23 cellular contexts compared by ENCODE assay signal in genomic region chr10:119350529-119351001, GRCh38.
DNase-seq lines count a peak whose midpoint lies in the region; ATAC-seq and TF ChIP-seq lines count a peak whose summit lies in the region.
"Had no signal": no experiment of that assay in that cellular context is flagged by ENCODE, and none has a peak within 500 bp of the region (broad histone marks: within the 10 kb centered on the region; RNA-seq: fewer than 3 reads in every experiment).

No MANE protein-coding gene starts in this region.

- no peak overlapping the region for H3K9ac ChIP-seq in GM23248

- no peaks in the 10 kb centered on the region for H3K27me3 Mint-ChIP-seq in activated naive CD4-positive, alpha-beta T cell treated with anti-CD3 and anti-CD28 coated beads, Interleukin-2, amount 10 ng/mL, durations not matched to agents 7 days and 5 days
- H3K27me3 Mint-ChIP-seq: activated CD4-positive, alpha-beta memory T cell treated with anti-CD3 and anti-CD28 coated beads for 36 hours; naive thymus-derived CD8-positive, alpha-beta T cell; stimulated activated memory B cell treated with anti-CD40 and anti-IgM and Interleukin-4, amounts not matched to agents 10 μg/mL and 1 μg/mL and 100 μg/mL, for 72 hours had no signal

- H3K27ac ChIP-seq in GM23248 (peak overlapping the region; percentile 23; the same call in 1 of the 2 replicates), right lobe of liver (peak overlapping the region; percentile 51 to 81 (median 71)), thyroid gland (peak overlapping the region; percentile 65 to 94 (median 85))
- H3K27ac ChIP-seq: vagina had no signal

- TF ChIP-seq CTCF in fibroblast of pulmonary artery (IDR thresholded peaks at IDR 0.05; ENCODE audit: low read length, missing control alignments) (no peak), right lobe of liver (IDR thresholded peaks at IDR 0.05) (no peak), thyroid gland (IDR thresholded peaks at IDR 0.05) (no peak)

- H3K36me3 ChIP-seq in GM23248 (ENCODE audit: low read depth) (no peaks in the 10 kb centered on the region), right lobe of liver (no peaks in the 10 kb centered on the region), thyroid gland (no peaks in the 10 kb centered on the region)
- H3K36me3 ChIP-seq: HAP-1, vagina had no signal

- no peaks in the 10 kb centered on the region for H3K4me1 Mint-ChIP-seq in activated naive CD4-positive, alpha-beta T cell treated with anti-CD3 and anti-CD28 coated beads, Interleukin-2, amount 10 ng/mL, durations not matched to agents 7 days and 5 days

- no peak overlapping the region for H3K4me3 Mint-ChIP-seq in activated naive CD4-positive, alpha-beta T cell treated with anti-CD3 and anti-CD28 coated beads, Interleukin-2, amount 10 ng/mL, durations not matched to agents 7 days and 5 days
- H3K4me3 Mint-ChIP-seq: activated CD4-positive, alpha-beta memory T cell treated with anti-CD3 and anti-CD28 coated beads for 36 hours; naive thymus-derived CD8-positive, alpha-beta T cell; stimulated activated memory B cell treated with anti-CD40 and anti-IgM and Interleukin-4, amounts not matched to agents 10 μg/mL and 1 μg/mL and 100 μg/mL, for 72 hours had no signal

- TF ChIP-seq POLR2A in right lobe of liver (IDR thresholded peaks at IDR 0.05) (no peak), thyroid gland (IDR thresholded peaks at IDR 0.05) (no peak)

- H3K79me2 ChIP-seq in GM23248 (ENCODE audit: insufficient read depth), result 0 out of 2 replicates have a peak, but pooled peaks cover 4% of the 10 kb centered on the region

- DNase-seq in GM23248 (peak; percentile 29), fibroblast of pulmonary artery (ENCODE audit: low read depth) (peak; percentile 56), right lobe of liver (no peak), thyroid gland (peak; percentile 33 to 49), NCI-H187 (lab: John Stamatoyannopoulos, UW) (no peak), SW480 (ENCODE audit: low spot score) (no peak), activated gamma-delta T cell (lab: John Stamatoyannopoulos, UW) (no peak)
- DNase-seq in activated naive CD4-positive, alpha-beta T cell treated with anti-CD3 and anti-CD28 coated beads, Interleukin-2, amount 10 ng/mL, durations not matched to agents 7 days and 5 days, result no peak
- DNase-seq: activated CD4-positive, alpha-beta memory T cell treated with anti-CD3 and anti-CD28 coated beads for 36 hours; activated T-cell treated with anti-CD3 and anti-CD28 coated beads, Interleukin-2, amount 50 U/mL, for 1 hour; Calu3; caudate nucleus; KBM-7; NCI-H1092; NCI-H2171 treated with DMSO at 0.1 percent for 48 hours; NCI-H774; stimulated activated CD4-positive, alpha-beta T cell treated with anti-CD3 and anti-CD28 coated beads, Interleukin-12 subunit alpha, Interleukin-12 subunit beta, amount 100 ng/mL, for 4 hours had no signal

- intact Hi-C loops in right lobe of liver (cut with DNase I), result no loop called here
- intact Hi-C loops in thyroid gland (cut with DNase I), result no loop called here

- H2AFZ ChIP-seq in GM23248, result no peak overlapping the region

- peaks cover 25% of the 10 kb centered on the region for H3K9me3 Mint-ChIP-seq in activated naive CD4-positive, alpha-beta T cell treated with anti-CD3 and anti-CD28 coated beads, Interleukin-2, amount 10 ng/mL, durations not matched to agents 7 days and 5 days

- in situ Hi-C loops in GM23248 (cut with MboI), result no loop called here

- H4K20me1 ChIP-seq in GM23248 (ENCODE audit: insufficient read depth), result no peaks in the 10 kb centered on the region

- no peak overlapping the region for H3K27ac Mint-ChIP-seq in activated naive CD4-positive, alpha-beta T cell treated with anti-CD3 and anti-CD28 coated beads, Interleukin-2, amount 10 ng/mL, durations not matched to agents 7 days and 5 days
- H3K27ac Mint-ChIP-seq: activated CD4-positive, alpha-beta memory T cell treated with anti-CD3 and anti-CD28 coated beads for 36 hours; stimulated activated memory B cell treated with anti-CD40 and anti-IgM and Interleukin-4, amounts not matched to agents 10 μg/mL and 1 μg/mL and 100 μg/mL, for 72 hours had no signal

- H3K36me3 Mint-ChIP-seq in activated naive CD4-positive, alpha-beta T cell treated with anti-CD3 and anti-CD28 coated beads, Interleukin-2, amount 10 ng/mL, durations not matched to agents 7 days and 5 days, result peaks cover 44% of the 10 kb centered on the region

- H3F3A ChIP-seq in GM23248 (ENCODE audit: insufficient read depth), result 0 out of 2 replicates have a peak, but pooled peaks cover 9% of the 10 kb centered on the region

- WGBS in GM23248 (ENCODE audit: low coverage in 1 of 2, low lambda C conversion rate in 2 of 2, missing lambda C conversion rate in 2 of 2), 2 experiments, result 39% methylated on average over 8 of the region's 8 CpGs
- 27% methylated on average over 7 of the region's 8 CpGs for WGBS in right lobe of liver (ENCODE audit: insufficient coverage, low coverage, low lambda C conversion rate, missing lambda C conversion rate)
- WGBS in thyroid gland, 2 donors, result 30 to 34% methylated on average over 8 of the region's 8 CpGs

- H3K9me3 ChIP-seq in GM23248 (ENCODE audit: low read depth) (no peaks in the 10 kb centered on the region), right lobe of liver (no peaks in the 10 kb centered on the region), thyroid gland (no peaks in the 10 kb centered on the region)
- H3K9me3 ChIP-seq: HAP-1, vagina had no signal

- peak; percentile 78 to 86 (median 81) for ATAC-seq in right lobe of liver
- ATAC-seq: GM12878; naive thymus-derived CD8-positive, alpha-beta T cell; Panc1; stimulated activated memory B cell treated with anti-CD40 and anti-IgM and Interleukin-4, amounts not matched to agents 10 μg/mL and 1 μg/mL and 100 μg/mL, for 72 hours had no signal

- no peaks in the 10 kb centered on the region for H3K9me2 ChIP-seq in GM23248 (ENCODE audit: insufficient read depth)

- CTCF ChIA-PET in activated naive CD4-positive, alpha-beta T cell treated with anti-CD3 and anti-CD28 coated beads, Interleukin-2, amount 10 ng/mL, durations not matched to agents 7 days and 5 days (lab: Charles Lee), result no interaction called here

- H3K27me3 ChIP-seq in GM23248 (replicated peaks; ENCODE audit: insufficient read depth), result no peaks in the 10 kb centered on the region
- no peaks in the 10 kb centered on the region for H3K27me3 ChIP-seq in right lobe of liver
- H3K27me3 ChIP-seq in thyroid gland, result no peaks in the 10 kb centered on the region
- H3K27me3 ChIP-seq: vagina had no signal

- H3K4me1 ChIP-seq in GM23248 (ENCODE audit: insufficient read depth) (peaks cover 7% of the 10 kb centered on the region; the same call in 1 of the 2 replicates), right lobe of liver (peaks cover 0 to 15% (median 0%) of the 10 kb centered on the region in 4 donors), thyroid gland (peaks cover 51 to 55% of the 10 kb centered on the region in 2 donors)
- H3K4me1 ChIP-seq: HAP-1 had no signal

- H3K4me3 ChIP-seq in GM23248, result no peak overlapping the region
- no peak overlapping the region for H3K4me3 ChIP-seq in fibroblast of pulmonary artery (replicated peaks; ENCODE audit: low read depth, low read length)
- H3K4me3 ChIP-seq in right lobe of liver, result no peak overlapping the region
- H3K4me3 ChIP-seq in thyroid gland (replicated peaks in 1 of 3), result no peak overlapping the region
- H3K4me3 ChIP-seq: GM12878, HAP-1, vagina had no signal

- H3K4me2 ChIP-seq in GM23248 (ENCODE audit: unreplicated experiment), result peak overlapping the region; percentile 16

Comparison
In these comparisons a context has a peak if more than half of its experiments do, and no peak if none do; other contexts are left out.
1. DNase-seq: peak in GM23248 (single experiment), fibroblast of pulmonary artery (single experiment) and thyroid gland (2 of 2); none in right lobe of liver (0 of 3), NCI-H187 (0 of 2), activated naive CD4-positive, alpha-beta T cell treated with anti-CD3 and anti-CD28 coated beads, Interleukin-2, amount 10 ng/mL, durations not matched to agents 7 days and 5 days (single experiment), SW480 (single experiment) and activated gamma-delta T cell (single experiment).
2. H3K27ac ChIP-seq: peak in every context shown above with its lines; median percentile 85 in thyroid gland; 71 in right lobe of liver; 23 in GM23248.